10 cellular contexts compared by ENCODE assay signal in the genomic region with DNA sequence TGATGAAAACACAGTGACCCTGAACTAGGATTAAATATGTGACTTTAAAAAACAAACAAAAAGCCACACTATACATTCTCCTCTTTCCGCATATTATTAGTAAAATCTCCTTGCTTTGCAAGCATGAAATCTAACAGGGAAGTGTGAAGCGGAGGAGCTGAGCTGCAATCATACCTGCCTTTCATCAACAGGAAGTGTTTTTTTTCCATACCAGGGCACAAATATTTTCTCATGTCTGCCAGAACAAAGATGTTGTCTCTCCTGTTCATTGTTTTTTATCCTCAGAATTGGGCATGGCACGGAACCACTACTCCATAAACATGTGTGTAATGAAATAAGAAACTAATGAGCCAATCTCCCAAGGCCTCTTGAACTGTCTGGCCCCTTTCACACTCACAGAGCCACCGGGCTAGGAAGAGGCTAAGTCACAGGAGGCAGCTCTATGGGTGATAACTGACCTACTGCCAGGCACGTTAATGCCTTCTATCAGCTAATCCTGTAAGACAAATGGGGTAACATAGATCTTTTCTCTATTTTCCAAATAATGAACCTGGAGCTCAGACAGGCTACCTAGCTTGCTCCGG.
DNase-seq lines count a peak whose midpoint lies in the region; ATAC-seq lines count a peak whose summit lies in the region.
"Had no signal": no experiment of that assay in that cellular context is flagged by ENCODE, and none has a peak within 500 bp of the region (broad histone marks: within the 10 kb centered on the region; RNA-seq: fewer than 3 reads in every experiment).

No MANE protein-coding gene starts in this region.

- H3K4me3 ChIP-seq in GM23248 = no peak overlapping the region
- H3K4me3 ChIP-seq in skin epidermis = no peak overlapping the region

- no peaks in the 10 kb centered on the region for H3K27me3 ChIP-seq in GM23248 (replicated peaks; ENCODE audit: insufficient read depth)

- POLR2A ChIA-PET in T-cell (lab: Charles Lee) = interaction anchor here (0.6 to 1.2 kb wide), 7 partner anchors 14 to 183 kb away, joined by 3 to 9 read pairs (median 4); no protein-coding TSS in a partner anchor

- H3K27ac Mint-ChIP-seq in T-cell (peak overlapping the region; percentile 93 to 98), immature natural killer cell (peak overlapping the region; percentile 91 to 99 (median 98))

- in situ Hi-C loops in GM23248 (cut with MboI) = no loop called here

- H3K27ac ChIP-seq in GM23248 = peak overlapping the region; percentile 65
- H3K27ac ChIP-seq in skin epidermis = peak overlapping the region in 14 of 21 experiments; percentile 2 to 89 (median 39)

- no peaks in the 10 kb centered on the region for H4K20me1 ChIP-seq in GM23248 (ENCODE audit: insufficient read depth)

- no peak overlapping the region for H2AFZ ChIP-seq in GM23248

- no peaks in the 10 kb centered on the region for H3K27me3 Mint-ChIP-seq in T-cell
- peaks cover 7 to 16% (median 9%) of the 10 kb centered on the region in 3 donors for H3K27me3 Mint-ChIP-seq in immature natural killer cell (ENCODE audit: low read depth in 3 of 3)

- ATAC-seq in T-cell (replicated peaks in 1 of 4) (peak in 2 of 4 experiments; percentile 21 to 27), GM21367 (IDR thresholded peaks at IDR 0.05; ENCODE audit: unreplicated experiment) (no peak), HG03280 (IDR thresholded peaks at IDR 0.05; ENCODE audit: unreplicated experiment) (no peak), GM21447 (IDR thresholded peaks at IDR 0.05; ENCODE audit: unreplicated experiment) (no peak)

- H3K4me1 Mint-ChIP-seq in T-cell (peaks cover 88 to 94% (median 94%) of the 10 kb centered on the region in 3 donors), immature natural killer cell (peaks cover 85 to 88% of the 10 kb centered on the region in 2 donors)

- DNase-seq in GM23248 (no peak), T-cell (peak in 1 of 34 experiments; percentile 9), immature natural killer cell (no peak)
- DNase-seq: DMS53, NCI-H510A, retina had no signal

- H3K4me3 Mint-ChIP-seq in T-cell = peak overlapping the region; percentile 44 to 99 (median 71)
- peak overlapping the region; percentile 13 to 73 (median 55) for H3K4me3 Mint-ChIP-seq in immature natural killer cell

- H3K36me3 Mint-ChIP-seq in T-cell (peaks cover 95% of the 10 kb centered on the region), immature natural killer cell (peaks cover 40 to 82% (median 63%) of the 10 kb centered on the region in 3 donors)

- no peak overlapping the region for H3K4me2 ChIP-seq in GM23248 (ENCODE audit: unreplicated experiment)

- H3K9me2 ChIP-seq in GM23248 (ENCODE audit: insufficient read depth) = no peaks in the 10 kb centered on the region

- WGBS in GM23248 (ENCODE audit: low coverage in 1 of 2, low lambda C conversion rate in 2 of 2, missing lambda C conversion rate in 2 of 2), 2 experiments = 76 to 85% methylated on average over 6 of the region's 6 CpGs

- peak overlapping the region; percentile 43; the same call in 1 of the 2 replicates for H3K9ac ChIP-seq in GM23248

- peaks cover 83% of the 10 kb centered on the region for H3F3A ChIP-seq in GM23248 (ENCODE audit: insufficient read depth)

- peaks cover 59% of the 10 kb centered on the region for H3K36me3 ChIP-seq in GM23248 (ENCODE audit: low read depth)

- H3K9me3 Mint-ChIP-seq in T-cell = no peaks in the 10 kb centered on the region
- no peaks in the 10 kb centered on the region for H3K9me3 Mint-ChIP-seq in immature natural killer cell

- H3K79me2 ChIP-seq in GM23248 (ENCODE audit: insufficient read depth) = peaks cover 86% of the 10 kb centered on the region

- CTCF ChIA-PET in T-cell (lab: Charles Lee) = interaction anchor here (0.5 to 1.3 kb wide), 6 partner anchors 117 to 368 kb away, joined by 3 to 4 read pairs (median 3); no protein-coding TSS in a partner anchor

- H3K4me1 ChIP-seq in GM23248 (ENCODE audit: insufficient read depth) = peaks cover 43% of the 10 kb centered on the region

- H3K9me3 ChIP-seq in GM23248 (ENCODE audit: low read depth) = no peaks in the 10 kb centered on the region
